Comparison of ENCODE assay signal across 8 cellular contexts in the genomic region with DNA sequence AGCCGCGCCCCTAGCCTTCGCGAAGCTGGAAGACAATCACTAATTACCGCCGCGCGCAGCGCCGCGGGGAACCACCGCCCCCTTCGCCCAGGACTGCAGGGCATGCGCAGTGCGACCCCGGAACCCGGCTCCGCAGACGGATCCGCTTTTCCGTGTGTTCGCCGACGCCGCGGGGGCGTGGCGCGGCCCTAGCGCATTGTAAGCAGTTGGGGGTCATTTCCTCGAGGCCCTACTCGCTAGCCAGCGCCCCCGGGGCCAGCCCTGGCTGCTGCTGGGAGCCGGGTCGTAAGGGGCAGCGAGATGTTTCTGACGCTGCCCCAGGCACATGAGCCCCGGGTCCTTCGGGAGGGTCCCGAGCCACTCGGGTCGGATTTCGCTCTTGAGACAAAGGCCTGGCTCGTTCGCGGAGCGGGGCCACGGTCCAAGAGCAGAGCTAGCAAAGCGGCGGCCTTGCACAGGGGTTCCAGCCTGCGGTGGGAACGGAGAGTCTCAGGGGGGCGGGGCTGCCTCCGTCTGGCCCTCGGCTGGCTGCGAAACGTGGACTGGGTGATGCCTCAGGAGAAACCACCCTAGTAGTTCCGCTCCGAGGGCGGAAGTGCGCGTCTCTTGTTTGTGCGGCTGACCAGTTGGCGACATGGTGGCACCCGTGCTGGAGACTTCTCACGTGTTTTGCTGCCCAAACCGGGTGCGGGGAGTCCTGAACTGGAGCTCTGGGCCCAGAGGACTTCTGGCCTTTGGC. TPM values are rescaled to one million over a fixed set of nuclear protein-coding genes. Genes with fewer than 3 reads are reported as not detected.
A peak's percentile ranks its signal among the peaks of the same experiment; 100 is the strongest.
DNase-seq lines count a peak whose midpoint lies in the region; ATAC-seq and TF ChIP-seq lines count a peak whose summit lies in the region.

A gene with protein sequence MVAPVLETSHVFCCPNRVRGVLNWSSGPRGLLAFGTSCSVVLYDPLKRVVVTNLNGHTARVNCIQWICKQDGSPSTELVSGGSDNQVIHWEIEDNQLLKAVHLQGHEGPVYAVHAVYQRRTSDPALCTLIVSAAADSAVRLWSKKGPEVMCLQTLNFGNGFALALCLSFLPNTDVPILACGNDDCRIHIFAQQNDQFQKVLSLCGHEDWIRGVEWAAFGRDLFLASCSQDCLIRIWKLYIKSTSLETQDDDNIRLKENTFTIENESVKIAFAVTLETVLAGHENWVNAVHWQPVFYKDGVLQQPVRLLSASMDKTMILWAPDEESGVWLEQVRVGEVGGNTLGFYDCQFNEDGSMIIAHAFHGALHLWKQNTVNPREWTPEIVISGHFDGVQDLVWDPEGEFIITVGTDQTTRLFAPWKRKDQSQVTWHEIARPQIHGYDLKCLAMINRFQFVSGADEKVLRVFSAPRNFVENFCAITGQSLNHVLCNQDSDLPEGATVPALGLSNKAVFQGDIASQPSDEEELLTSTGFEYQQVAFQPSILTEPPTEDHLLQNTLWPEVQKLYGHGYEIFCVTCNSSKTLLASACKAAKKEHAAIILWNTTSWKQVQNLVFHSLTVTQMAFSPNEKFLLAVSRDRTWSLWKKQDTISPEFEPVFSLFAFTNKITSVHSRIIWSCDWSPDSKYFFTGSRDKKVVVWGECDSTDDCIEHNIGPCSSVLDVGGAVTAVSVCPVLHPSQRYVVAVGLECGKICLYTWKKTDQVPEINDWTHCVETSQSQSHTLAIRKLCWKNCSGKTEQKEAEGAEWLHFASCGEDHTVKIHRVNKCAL (plus strand): TSS at position 600 of the 739 bp plus-strand sequence. CDS start 35 bp downstream, at position 635.
A gene with protein sequence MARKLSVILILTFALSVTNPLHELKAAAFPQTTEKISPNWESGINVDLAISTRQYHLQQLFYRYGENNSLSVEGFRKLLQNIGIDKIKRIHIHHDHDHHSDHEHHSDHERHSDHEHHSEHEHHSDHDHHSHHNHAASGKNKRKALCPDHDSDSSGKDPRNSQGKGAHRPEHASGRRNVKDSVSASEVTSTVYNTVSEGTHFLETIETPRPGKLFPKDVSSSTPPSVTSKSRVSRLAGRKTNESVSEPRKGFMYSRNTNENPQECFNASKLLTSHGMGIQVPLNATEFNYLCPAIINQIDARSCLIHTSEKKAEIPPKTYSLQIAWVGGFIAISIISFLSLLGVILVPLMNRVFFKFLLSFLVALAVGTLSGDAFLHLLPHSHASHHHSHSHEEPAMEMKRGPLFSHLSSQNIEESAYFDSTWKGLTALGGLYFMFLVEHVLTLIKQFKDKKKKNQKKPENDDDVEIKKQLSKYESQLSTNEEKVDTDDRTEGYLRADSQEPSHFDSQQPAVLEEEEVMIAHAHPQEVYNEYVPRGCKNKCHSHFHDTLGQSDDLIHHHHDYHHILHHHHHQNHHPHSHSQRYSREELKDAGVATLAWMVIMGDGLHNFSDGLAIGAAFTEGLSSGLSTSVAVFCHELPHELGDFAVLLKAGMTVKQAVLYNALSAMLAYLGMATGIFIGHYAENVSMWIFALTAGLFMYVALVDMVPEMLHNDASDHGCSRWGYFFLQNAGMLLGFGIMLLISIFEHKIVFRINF (minus strand): TSS at position 41 of the 739 bp plus-strand sequence. CDS start 2,333 bp downstream, outside the sequence.

- H3K4me1 Mint-ChIP-seq in natural killer cell treated with Interleukin-12 subunit alpha and Interleukin-12 subunit beta and Interleukin-15 and Interleukin-18, amount 100 ng/mL, for 72 hours (ENCODE audit: low read depth in 2 of 2), result peaks cover 42 to 48% of the 10 kb centered on the region in 2 donors

- in situ Hi-C loops in G401 (cut with HindIII; ENCODE audit: low sequenced_read_pairs) (no loop called here), HAP-1 (cut with MboI; ENCODE audit: low sequenced_read_pairs) (no loop called here)

- TF ChIP-seq CTCF in fibroblast of pulmonary artery (IDR thresholded peaks at IDR 0.05; ENCODE audit: low read length, missing control alignments), result no peak

- peak within 1 kb of the TSS; percentile 93 for H3K4me3 ChIP-seq in HAP-1
- peak within 1 kb of the TSS; percentile 82 for H3K4me3 ChIP-seq in MG63
- H3K4me3 ChIP-seq in fibroblast of pulmonary artery (replicated peaks; ENCODE audit: low read depth, low read length), result peak within 1 kb of the TSS; percentile 97

- DNase-seq in G401 (ENCODE audit: low spot score), result peak; percentile 96
- DNase-seq in HAP-1 (ENCODE audit: low spot score in 2 of 2), result peak; percentile 89 to 97
- DNase-seq in MG63, result peak; percentile 92
- peak; percentile 93 for DNase-seq in SHP77 (lab: John Stamatoyannopoulos, UW)
- DNase-seq in activated effector memory CD4-positive, alpha-beta T cell treated with Interleukin-2 at 50 U/mL for 16 hours, result peak; percentile 92
- peak; percentile 96 for DNase-seq in fibroblast of pulmonary artery (ENCODE audit: low read depth)
- DNase-seq in natural killer cell treated with Interleukin-12 subunit alpha and Interleukin-12 subunit beta and Interleukin-15 and Interleukin-18, amount 100 ng/mL, for 72 hours (ENCODE audit: low spot score), result peak; percentile 95
- peak; percentile 94 for DNase-seq in stimulated activated naive CD4-positive, alpha-beta T cell treated with Interleukin-2 at 50 U/mL for 16 hours (lab: John Stamatoyannopoulos, UW)

- no peaks in the 10 kb centered on the region for H3K9me3 Mint-ChIP-seq in natural killer cell treated with Interleukin-12 subunit alpha and Interleukin-12 subunit beta and Interleukin-15 and Interleukin-18, amount 100 ng/mL, for 72 hours

- H3K27me3 ChIP-seq in HAP-1 (ENCODE audit: low read depth) (no peaks in the 10 kb centered on the region), MG63 (no peaks in the 10 kb centered on the region)

- H3K36me3 ChIP-seq in HAP-1 (replicated peaks) (peaks cover 17% of the 10 kb centered on the region), MG63 (peaks cover 13% of the 10 kb centered on the region)

- H3K4me1 ChIP-seq in HAP-1, result peaks cover 10% of the 10 kb centered on the region

- peak within 1 kb of the TSS; percentile 95 for H3K4me3 Mint-ChIP-seq in natural killer cell treated with Interleukin-12 subunit alpha and Interleukin-12 subunit beta and Interleukin-15 and Interleukin-18, amount 100 ng/mL, for 72 hours

- H3K27ac Mint-ChIP-seq in natural killer cell treated with Interleukin-12 subunit alpha and Interleukin-12 subunit beta and Interleukin-15 and Interleukin-18, amount 100 ng/mL, for 72 hours, result peak within 1 kb of the TSS; percentile 95

- no peaks in the 10 kb centered on the region for H3K27me3 Mint-ChIP-seq in natural killer cell treated with Interleukin-12 subunit alpha and Interleukin-12 subunit beta and Interleukin-15 and Interleukin-18, amount 100 ng/mL, for 72 hours

- peak; percentile 94 to 96 for ATAC-seq in natural killer cell treated with Interleukin-12 subunit alpha and Interleukin-12 subunit beta and Interleukin-15 and Interleukin-18, amount 100 ng/mL, for 72 hours

- H3K9me3 ChIP-seq in HAP-1 (no peaks in the 10 kb centered on the region), MG63 (no peaks in the 10 kb centered on the region)

- no peaks in the 10 kb centered on the region for H3K36me3 Mint-ChIP-seq in natural killer cell treated with Interleukin-12 subunit alpha and Interleukin-12 subunit beta and Interleukin-15 and Interleukin-18, amount 100 ng/mL, for 72 hours

RNA-seq across cellular contexts. Expression of the first gene that starts in this region (rescaled TPM):
- 70.3 and 96.4 TPM in 2 replicates for total RNA-seq in G401 (2014; rRNA removed; shearing (Covaris generic))
- total RNA-seq in MG63 (2014; rRNA removed; shearing (Covaris generic); ENCODE audit: low replicate concordance), result 85.7 and 109 TPM in 2 replicates
- 10 to 100 TPM; 72.3 to 92.9 TPM for total RNA-seq in natural killer cell treated with Interleukin-12 subunit alpha and Interleukin-12 subunit beta and Interleukin-15 and Interleukin-18, amount 100 ng/mL, for 72 hours

RNA-seq across cellular contexts. Expression of the second gene that starts in this region (rescaled TPM):
- total RNA-seq in G401 (2014; rRNA removed; shearing (Covaris generic)), result 53.5 and 69.7 TPM in 2 replicates
- total RNA-seq in MG63 (2014; rRNA removed; shearing (Covaris generic); ENCODE audit: low replicate concordance), result 63.0 and 80.9 TPM in 2 replicates
- 10 to 100 TPM; 34.7 to 36.1 TPM for total RNA-seq in natural killer cell treated with Interleukin-12 subunit alpha and Interleukin-12 subunit beta and Interleukin-15 and Interleukin-18, amount 100 ng/mL, for 72 hours

Comparison
In these comparisons a context has a peak if more than half of its experiments do, and no peak if none do; other contexts are left out.
1. Peak in every context shown above with its lines: DNase-seq, ATAC-seq and H3K4me3 ChIP-seq.